8 cellular contexts compared by ENCODE assay signal in genomic region chr4:75513529-75514130, GRCh38. TPM values are rescaled to one million over a fixed set of nuclear protein-coding genes. Genes with fewer than 3 reads are reported as not detected.
DNase-seq lines count a peak whose midpoint lies in the region; ATAC-seq and TF ChIP-seq lines count a peak whose summit lies in the region.

No MANE protein-coding gene starts in this region.

- H3K27ac Mint-ChIP-seq in brain, result peak overlapping the region in 4 of 5 experiments; percentile 94 to 98 (median 95)

- peaks cover 11% of the 10 kb centered on the region for H3K9me3 ChIP-seq in BLaER1
- no peaks in the 10 kb centered on the region for H3K9me3 ChIP-seq in uterus

- H3K4me3 ChIP-seq in BLaER1, result peak overlapping the region; percentile 77
- H3K4me3 ChIP-seq in uterus, result peak overlapping the region; percentile 70 to 96

- peak; percentile 0 for ATAC-seq in HG02852 (IDR thresholded peaks at IDR 0.05; ENCODE audit: unreplicated experiment)
- ATAC-seq in GM21367 (IDR thresholded peaks at IDR 0.05; ENCODE audit: unreplicated experiment), result no peak

- peaks cover 43% of the 10 kb centered on the region for H3K4me1 ChIP-seq in BLaER1
- H3K4me1 ChIP-seq in uterus, result peaks cover 0 to 8% of the 10 kb centered on the region in 2 donors

- peaks cover 7% of the 10 kb centered on the region for H3K27me3 Mint-ChIP-seq in brain

- H3K27me3 ChIP-seq in BLaER1 (no peaks in the 10 kb centered on the region), uterus (no peaks in the 10 kb centered on the region)

- H3K27ac ChIP-seq in BLaER1 (peak overlapping the region; percentile 92), uterus (peak overlapping the region; percentile 89 to 95)

- peaks cover 39% of the 10 kb centered on the region for H3K4me1 Mint-ChIP-seq in brain

- peaks cover 44% of the 10 kb centered on the region for H3K36me3 Mint-ChIP-seq in brain

- DNase-seq in medulla oblongata (ENCODE audit: extremely low spot score) (peak; percentile 34), uterus (peak in 1 of 2 donors; percentile 14), NCI-H1417 treated with DMSO at 0.1 percent for 48 hours (lab: John Stamatoyannopoulos, UW) (no peak), NCI-H2227 treated with DMSO at 0.1 percent for 48 hours (lab: John Stamatoyannopoulos, UW) (no peak)

- H3K4me3 Mint-ChIP-seq in brain, result no peak overlapping the region

- intact Hi-C loops in uterus (cut with DNase I; ENCODE audit: low total_unique reads), result no loop called here

- peak overlapping the region; percentile 84 for H3K4me2 ChIP-seq in BLaER1

- peaks cover 13% of the 10 kb centered on the region for H4K20me1 ChIP-seq in BLaER1

- TF ChIP-seq CTCF in brain (conservative IDR thresholded peaks at IDR 0.05) (no peak), uterus (IDR thresholded peaks at IDR 0.05) (no peak)

- H3K36me3 ChIP-seq in BLaER1 (peaks cover 31% of the 10 kb centered on the region), uterus (no peaks in the 10 kb centered on the region)

- no peaks in the 10 kb centered on the region for H3K9me3 Mint-ChIP-seq in brain

- peak overlapping the region; percentile 85 for H3K9ac ChIP-seq in BLaER1

- TF ChIP-seq POLR2A in uterus (IDR thresholded peaks at IDR 0.05), result no peak

RNA-seq across cellular contexts. Expression of gene RCHY1, which starts 0.6 kb away (rescaled TPM):
- polyA plus RNA-seq in brain (ENCODE audit: insufficient read depth, low read depth, low replicate concordance), result 12.3 TPM
- total RNA-seq in uterus, result 10 to 100 TPM; 26.8 to 64.9 (median 33.5) TPM

RNA-seq across cellular contexts. Expression of gene THAP6, which starts 0.6 kb away (rescaled TPM):
- 1.9 TPM for polyA plus RNA-seq in brain (ENCODE audit: insufficient read depth, low read depth, low replicate concordance)
- total RNA-seq in uterus, result 10 to 100 TPM; 25.4 to 77.6 (median 35.8) TPM

RNA-seq across cellular contexts. Expression of gene ODAPH, which starts 42.2 kb away (rescaled TPM):
- not detected for polyA plus RNA-seq in brain (ENCODE audit: insufficient read depth, low read depth, low replicate concordance)
- total RNA-seq in uterus, result not detected
